ENCODE assay signal across 19 cellular contexts in genomic region chrX:124190440-124190839, GRCh38.
A peak's percentile ranks its signal among the peaks of the same experiment; 100 is the strongest.
DNase-seq lines count a peak whose midpoint lies in the region; ATAC-seq, FAIRE-seq and TF ChIP-seq lines count a peak whose summit lies in the region.
"Had no signal": no experiment of that assay in that cellular context is flagged by ENCODE, and none has a peak within 500 bp of the region (broad histone marks: within the 10 kb centered on the region; RNA-seq: fewer than 3 reads in every experiment).

No MANE protein-coding gene starts in this region.

- H3K27me3 Mint-ChIP-seq in Caco-2 (ENCODE audit: insufficient read depth, unreplicated experiment): no peaks in the 10 kb centered on the region
- H3K27me3 Mint-ChIP-seq: B cell had no signal

- H3K27me3 ChIP-seq in Caco-2 (replicated peaks; ENCODE audit: control insufficient read depth, insufficient read depth, low read length) (no peaks in the 10 kb centered on the region), body of pancreas (no peaks in the 10 kb centered on the region), pancreas (no peaks in the 10 kb centered on the region)

- H3K27ac Mint-ChIP-seq in Caco-2 (ENCODE audit: unreplicated experiment): peak overlapping the region; percentile 76
- H3K27ac Mint-ChIP-seq: B cell; CD8-positive, alpha-beta memory T cell had no signal

- DNase-seq in Caco-2: peak in 1 of 2 experiments; percentile 27
- peak; percentile 23 for DNase-seq in HuH-7 (ENCODE audit: low spot score)
- no peak for DNase-seq in body of pancreas
- no peak for DNase-seq in pancreas
- no peak for DNase-seq in NCI-H345 treated with DMSO at 0.1 percent for 48 hours (lab: John Stamatoyannopoulos, UW; ENCODE audit: unreplicated experiment)
- no peak for DNase-seq in NOMO-1 treated with DMSO at 0.1 percent for 48 hours (lab: John Stamatoyannopoulos, UW; ENCODE audit: unreplicated experiment)
- no peak for DNase-seq in KG1 (lab: John Stamatoyannopoulos, UW)
- DNase-seq: 8988T; CD8-positive, alpha-beta memory T cell; COR-L47; DMS79 treated with DMSO at 0.1 percent for 48 hours; GF-D8; GM23248; HCEC 1CT had no signal

- no peak for FAIRE-seq in pancreas (lab: Jason Lieb, UNC)
- FAIRE-seq: D721Med had no signal

- intact Hi-C loops in Caco-2 (cut with micrococcal nuclease; ENCODE audit: unreplicated experiment): loop anchor here (2.0 kb wide), 1 partner anchor 38 kb away; no protein-coding TSS in a partner anchor
- intact Hi-C loops in body of pancreas (cut with DNase I): no loop called here
- intact Hi-C loops in pancreas (cut with DNase I): no loop called here

- TF ChIP-seq CTCF in Caco-2 (IDR thresholded peaks at IDR 0.05; ENCODE audit: insufficient read depth in 1 of 2, low read depth in 1 of 2, low read length in 1 of 2, severe bottlenecking in 1 of 2, unreplicated experiment in 1 of 2) (no peak), body of pancreas (IDR thresholded peaks at IDR 0.05) (no peak), pancreas (IDR thresholded peaks at IDR 0.05) (no peak)

- peaks cover 19% of the 10 kb centered on the region for H3K4me1 ChIP-seq in Caco-2
- no peaks in the 10 kb centered on the region for H3K4me1 ChIP-seq in body of pancreas
- H3K4me1 ChIP-seq in pancreas: peaks cover 0 to 4% (median 0%) of the 10 kb centered on the region in 3 donors

- no peaks in the 10 kb centered on the region for H3K36me3 ChIP-seq in Caco-2 (ENCODE audit: control insufficient read depth, insufficient read depth, low read length)
- H3K36me3 ChIP-seq in body of pancreas (replicated peaks in 1 of 2; ENCODE audit: insufficient read depth in 1 of 2, low read depth in 2 of 2): no peaks in the 10 kb centered on the region
- no peaks in the 10 kb centered on the region for H3K36me3 ChIP-seq in pancreas
- H3K36me3 ChIP-seq: BLaER1 treated with 17β-estradiol and CSF1 and Interleukin-3, amounts not matched to agents 10 nM and 100 nM had no signal

- BruUV-seq in Caco-2 (replicated peaks; lab: Mats Ljungman, UMichigan): no TSS peak

- H3K36me3 Mint-ChIP-seq in Caco-2 (ENCODE audit: insufficient read depth, unreplicated experiment): peaks cover 6% of the 10 kb centered on the region
- H3K36me3 Mint-ChIP-seq: CD8-positive, alpha-beta memory T cell had no signal

- WGBS in body of pancreas, 2 donors: 39% methylated on average over 2 of the region's 2 CpGs; no CpG with 5 or more reads in 1 of the 2 donors
- 22 to 26% methylated on average over 2 of the region's 2 CpGs for WGBS in pancreas, 2 donors

- peaks cover 14% of the 10 kb centered on the region for H3K4me1 Mint-ChIP-seq in Caco-2 (ENCODE audit: low read depth, unreplicated experiment)
- H3K4me1 Mint-ChIP-seq: B cell; CD8-positive, alpha-beta memory T cell had no signal

- H3K4me3 ChIP-seq in Caco-2 (ENCODE audit: low read depth, low read length) (no peak overlapping the region), body of pancreas (no peak overlapping the region), pancreas (no peak overlapping the region)
- H3K4me3 ChIP-seq: BLaER1 treated with 17β-estradiol and CSF1 and Interleukin-3, amounts not matched to agents 10 nM and 100 nM; GM23248 had no signal

- ATAC-seq in body of pancreas: peak; percentile 56
- ATAC-seq in pancreas: peak; percentile 28 to 82 (median 53)
- ATAC-seq in GM19463 (IDR thresholded peaks at IDR 0.05; ENCODE audit: unreplicated experiment): no peak

- TF ChIP-seq POLR2A in body of pancreas (IDR thresholded peaks at IDR 0.05): no peak

- POLR2A ChIA-PET in Caco-2 (lab: Charles Lee): no interaction called here

- peak overlapping the region in 2 of 4 donors; percentile 6 to 37 for H3K27ac ChIP-seq in body of pancreas
- peak overlapping the region in 1 of 4 donors; percentile 33 for H3K27ac ChIP-seq in pancreas
- H3K27ac ChIP-seq: BLaER1 treated with 17β-estradiol and CSF1 and Interleukin-3, amounts not matched to agents 10 nM and 100 nM; GM23248; HL-60 had no signal

- H3K9me3 ChIP-seq in Caco-2 (no peaks in the 10 kb centered on the region), body of pancreas (no peaks in the 10 kb centered on the region), pancreas (no peaks in the 10 kb centered on the region)

- peaks cover 8% of the 10 kb centered on the region for H3K9me3 Mint-ChIP-seq in Caco-2 (ENCODE audit: unreplicated experiment)
- H3K9me3 Mint-ChIP-seq: CD8-positive, alpha-beta memory T cell had no signal

- CTCF ChIA-PET in Caco-2 (lab: Charles Lee): no interaction called here

- H3K4me3 Mint-ChIP-seq in Caco-2 (ENCODE audit: unreplicated experiment): peak overlapping the region; percentile 37
- H3K4me3 Mint-ChIP-seq: B cell; CD8-positive, alpha-beta memory T cell had no signal
